In the genomic region with DNA sequence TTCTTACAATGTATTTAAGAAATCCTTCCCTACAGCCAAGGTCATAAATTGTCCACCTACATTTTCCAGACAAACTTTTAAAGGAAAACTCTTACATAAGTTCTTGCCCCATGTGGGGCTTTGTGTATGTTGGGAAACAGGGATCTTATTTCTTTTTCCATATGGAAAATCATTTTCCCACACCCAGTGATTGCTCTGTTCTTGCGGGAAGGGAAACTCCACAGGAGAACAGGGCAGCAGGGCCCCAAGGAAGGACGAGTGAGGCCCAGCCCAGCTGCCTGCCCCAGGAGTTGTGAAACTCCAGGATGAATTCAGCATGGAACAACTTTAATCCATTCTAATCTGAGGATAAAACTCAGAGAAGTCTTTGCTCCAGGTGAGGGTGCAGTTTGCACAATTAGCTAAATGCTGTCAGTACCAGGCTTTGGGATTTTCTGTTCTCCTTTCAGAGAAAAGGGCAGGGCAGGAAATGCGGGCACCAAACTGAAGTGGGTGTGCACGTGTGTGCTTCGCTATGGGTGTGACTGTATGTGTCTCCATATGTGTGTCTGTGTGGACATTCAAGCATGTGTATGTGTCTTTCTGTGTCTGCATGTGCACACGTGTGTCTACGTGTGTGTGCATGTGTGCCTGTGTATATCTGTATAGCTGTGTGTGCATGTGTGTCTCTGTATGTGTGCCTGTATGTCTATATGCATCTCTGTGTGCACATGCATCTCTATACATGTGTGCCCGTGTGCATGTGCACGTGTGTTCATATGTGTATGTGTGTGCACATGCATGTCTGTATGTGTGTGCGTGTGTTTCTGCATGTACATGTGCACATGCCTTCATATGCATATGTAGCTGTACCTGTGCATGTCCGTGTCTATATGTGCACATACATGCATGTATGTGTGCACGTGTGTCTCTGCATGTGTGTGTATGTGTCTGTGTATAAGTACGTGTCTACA, we compare ENCODE assay signal across 11 cellular contexts.
DNase-seq lines count a peak whose midpoint lies in the region; ATAC-seq and TF ChIP-seq lines count a peak whose summit lies in the region.
"Had no signal": no experiment of that assay in that cellular context is flagged by ENCODE, and none has a peak within 500 bp of the region (broad histone marks: within the 10 kb centered on the region; RNA-seq: fewer than 3 reads in every experiment).

No MANE protein-coding gene starts in this region.

- H3K79me1 ChIP-seq in H9 (ENCODE audit: insufficient read depth, low read depth, low read length, poor library complexity, severe bottlenecking), result no peaks in the 10 kb centered on the region

- TF ChIP-seq CTCF in H9 (conservative IDR thresholded peaks at IDR 0.05) (no peak), RWPE2 (IDR thresholded peaks at IDR 0.05; ENCODE audit: poor library complexity, severe bottlenecking) (peak; percentile 16), fibroblast of pulmonary artery (IDR thresholded peaks at IDR 0.05; ENCODE audit: low read length, missing control alignments) (no peak)

- DNase-seq in H9 (no peak), RWPE2 (ENCODE audit: low spot score) (no peak), fibroblast of pulmonary artery (ENCODE audit: low read depth) (peak; percentile 83), HPDE6-E6E7 (ENCODE audit: extremely low spot score) (no peak), iPS-NIHi11 (ENCODE audit: low spot score) (no peak), mesenteric fat pad (ENCODE audit: low spot score) (no peak)
- DNase-seq: NCI-H187 treated with DMSO at 0.1 percent for 48 hours had no signal

- no peak overlapping the region for H2BK12ac ChIP-seq in H9 (ENCODE audit: insufficient read length, low read depth, low read length)

- H2BK120ac ChIP-seq in H9 (ENCODE audit: low read depth, low read length, poor library complexity, severe bottlenecking), result no peak overlapping the region

- H3K27me3 ChIP-seq in H9 (ENCODE audit: insufficient read depth, low read length), result no peaks in the 10 kb centered on the region
- H3K27me3 ChIP-seq in RWPE2 (ENCODE audit: insufficient read depth, poor library complexity, severe bottlenecking), result no peaks in the 10 kb centered on the region
- H3K27me3 ChIP-seq in skeletal muscle tissue (ENCODE audit: control insufficient read depth in 3 of 3, insufficient read depth in 3 of 3, low read length in 3 of 3), result peaks cover 0 to 5% (median 0%) of the 10 kb centered on the region in 3 donors
- H3K27me3 ChIP-seq: ascending aorta had no signal

- peak overlapping the region in 2 of 3 experiments; percentile 55 to 86; a peak in 6 of 7 replicates for H3K27ac Mint-ChIP-seq in H9

- H4K91ac ChIP-seq in H9 (ENCODE audit: insufficient read length, low read depth, low read length), result no peak overlapping the region

- no peak overlapping the region for H3K4me3 ChIP-seq in RWPE2 (ENCODE audit: severe bottlenecking)
- no peak overlapping the region for H3K4me3 ChIP-seq in fibroblast of pulmonary artery (replicated peaks; ENCODE audit: low read depth, low read length)
- no peak overlapping the region for H3K4me3 ChIP-seq in skeletal muscle tissue (ENCODE audit: low read length in 3 of 3)
- H3K4me3 ChIP-seq: ascending aorta had no signal

- H2AFZ ChIP-seq in H9 (ENCODE audit: low read length), result no peak overlapping the region

- peak overlapping the region; percentile 4 for H4K8ac ChIP-seq in H9 (replicated peaks; ENCODE audit: insufficient read length, low read depth, low read length)

- no peak overlapping the region for H3K23ac ChIP-seq in H9 (ENCODE audit: insufficient read length, low read depth, low read length)

- H3K36me3 ChIP-seq in RWPE2 (ENCODE audit: low read depth) (no peaks in the 10 kb centered on the region), skeletal muscle tissue (ENCODE audit: control insufficient read depth in 3 of 3, insufficient read depth in 3 of 3, low read length in 3 of 3) (no peaks in the 10 kb centered on the region)
- H3K36me3 ChIP-seq: ascending aorta had no signal

- no peak overlapping the region for H3K27ac ChIP-seq in H9 (ENCODE audit: insufficient read length, low read depth, low read length)
- peak overlapping the region; percentile 97 for H3K27ac ChIP-seq in RWPE2 (ENCODE audit: poor library complexity, severe bottlenecking)
- peak overlapping the region; percentile 62 for H3K27ac ChIP-seq in skeletal muscle tissue (ENCODE audit: low read depth, low read length)

- no peaks in the 10 kb centered on the region for H3K9me3 ChIP-seq in H9 (ENCODE audit: control insufficient read depth, low read depth, low read length)
- H3K9me3 ChIP-seq in RWPE2 (ENCODE audit: severe bottlenecking), result no peaks in the 10 kb centered on the region
- no peaks in the 10 kb centered on the region for H3K9me3 ChIP-seq in skeletal muscle tissue (ENCODE audit: control insufficient read depth in 3 of 3, low read length in 3 of 3)
- H3K9me3 ChIP-seq: ascending aorta had no signal

- peaks cover 6% of the 10 kb centered on the region; the same call in 1 of the 2 replicates for H3K79me2 ChIP-seq in H9 (ENCODE audit: insufficient read depth, low read length)

- H2BK15ac ChIP-seq in H9 (ENCODE audit: low read depth, low read length), result no peak overlapping the region

- no peak overlapping the region for H3K56ac ChIP-seq in H9 (ENCODE audit: insufficient read length, low read depth, low read length)

- H3K4ac ChIP-seq in H9 (ENCODE audit: low read depth, low read length), result no peak overlapping the region

- H3K4me1 ChIP-seq in H9 (ENCODE audit: insufficient read depth, low read length), result peaks cover 16% of the 10 kb centered on the region; the same call in 1 of the 2 replicates
- peaks cover 30% of the 10 kb centered on the region for H3K4me1 ChIP-seq in RWPE2 (ENCODE audit: insufficient read depth, poor library complexity, severe bottlenecking)
- H3K4me1 ChIP-seq in skeletal muscle tissue (ENCODE audit: control insufficient read depth in 3 of 3, insufficient read depth in 3 of 3, low read length in 3 of 3), result peaks cover 21 to 32% (median 27%) of the 10 kb centered on the region in 3 donors

- ATAC-seq in RWPE2 (ENCODE audit: low read depth) (peak; percentile 73), GM21360 (IDR thresholded peaks at IDR 0.05; ENCODE audit: unreplicated experiment) (no peak)
- ATAC-seq: left lobe of liver had no signal

- WGBS in H9 (ENCODE audit: extremely low coverage, insufficient read length, low lambda C conversion rate), result no CpG with 5 or more reads among the region's 13 CpGs

- no peak overlapping the region for H3T11ph ChIP-seq in H9 (ENCODE audit: low read length)

- peaks cover 3 to 5% (median 3%) of the 10 kb centered on the region in 3 experiments; a peak in 5 of 7 replicates for H3K36me3 Mint-ChIP-seq in H9 (ENCODE audit: insufficient read depth in 1 of 3, low read depth in 3 of 3)

- H3K9ac ChIP-seq in H9 (ENCODE audit: extremely low read depth, insufficient read length, low read length), result no peak overlapping the region
- H3K9ac ChIP-seq in skeletal muscle tissue (ENCODE audit: low read depth in 1 of 3, low read length in 3 of 3), result peak overlapping the region in 1 of 3 donors; percentile 50

- peaks cover 0 to 6% of the 10 kb centered on the region in 2 experiments; a peak in 2 of 5 replicates for H3K9me3 Mint-ChIP-seq in H9

- H3K4me3 Mint-ChIP-seq in H9, result peak overlapping the region in 1 of 2 experiments; percentile 21; a peak in 1 of 5 replicates

- H4K5ac ChIP-seq in H9 (ENCODE audit: insufficient read length, low read depth, low read length), result peak overlapping the region; percentile 25

- H2AK5ac ChIP-seq in H9 (ENCODE audit: insufficient read length, low read length), result no peak overlapping the region

- no peak overlapping the region for H3K18ac ChIP-seq in H9 (ENCODE audit: insufficient read length, low read depth, low read length)

- H3K23me2 ChIP-seq in H9 (ENCODE audit: insufficient read length, low read depth, low read length, poor library complexity, severe bottlenecking), result peaks cover 5% of the 10 kb centered on the region

- H4K20me1 ChIP-seq in H9 (ENCODE audit: control insufficient read depth, insufficient read depth, insufficient read length), result no peaks in the 10 kb centered on the region

- H3K4me2 ChIP-seq in H9 (ENCODE audit: insufficient read depth, insufficient read length, low read length), result no peak overlapping the region

- H3K27me3 Mint-ChIP-seq in H9 (ENCODE audit: low read depth), result no peaks in the 10 kb centered on the region

- no peak overlapping the region for H3K14ac ChIP-seq in H9 (ENCODE audit: insufficient read depth, low read length)

- no peak overlapping the region for H2BK20ac ChIP-seq in H9 (ENCODE audit: low read depth, low read length, poor library complexity, severe bottlenecking)

- peaks cover 69 to 74% of the 10 kb centered on the region in 2 experiments for H3K4me1 Mint-ChIP-seq in H9

- no peak overlapping the region for H2BK5ac ChIP-seq in H9 (ENCODE audit: insufficient read length, low read length)
